8 cellular contexts compared by ENCODE assay signal in genomic region chr1:113948151-113948550, GRCh38. TPM values are rescaled to one million over a fixed set of nuclear protein-coding genes. Genes with fewer than 3 reads are reported as not detected.
DNase-seq lines count a peak whose midpoint lies in the region; ATAC-seq and TF ChIP-seq lines count a peak whose summit lies in the region.
"Not testable (repeated sequence)": the region's sequence is repeated elsewhere in the genome, so short reads cannot be mapped to it uniquely, and the experiment has no call there.

No MANE protein-coding gene starts in this region.

- H3K9me3 ChIP-seq in Karpas-422 (ENCODE audit: low read length); esophagus muscularis mucosa; tibial artery: not testable (repeated sequence)

- not testable (repeated sequence) for H3K27me3 ChIP-seq in Karpas-422 (ENCODE audit: low read length); esophagus muscularis mucosa; tibial artery

- not testable (repeated sequence) for H3K36me3 ChIP-seq in Karpas-422 (ENCODE audit: insufficient read depth, low read length); tibial artery
- peaks cover 0 to 10% (median 5%) of the 10 kb centered on the region in 4 donors for H3K36me3 ChIP-seq in esophagus muscularis mucosa

- TF ChIP-seq EP300 in esophagus muscularis mucosa (IDR thresholded peaks at IDR 0.05) = not testable (repeated sequence)

- not testable (repeated sequence) for DNase-seq in CD14-positive monocyte (ENCODE audit: low spot score); Karpas-422; activated CD4-positive, alpha-beta T cell treated with anti-CD3 and anti-CD28 coated beads for 36 hours; esophagus muscularis mucosa (ENCODE audit: extremely low spot score); memory B cell (ENCODE audit: low spot score in 2 of 2); sciatic nerve (ENCODE audit: low spot score); tibial artery

- intact Hi-C loops in CD14-positive monocyte (cut with micrococcal nuclease); sciatic nerve (cut with DNase I); tibial artery (cut with DNase I; ENCODE audit: low total_unique reads): not testable (repeated sequence)
- intact Hi-C loops in activated CD4-positive, alpha-beta T cell treated with anti-CD3 and anti-CD28 coated beads for 36 hours (cut with DNase I, micrococcal nuclease) = loop anchor here (5.0 to 10.0 kb wide), 4 partner anchors 46 to 813 kb away; partner anchors contain the start of genes AP4B1 (in 1 of the 2) and MAGI3 (in 1 of the 2)
- intact Hi-C loops in esophagus muscularis mucosa (cut with DNase I) = loop anchor here (5.0 to 10.0 kb wide), 2 partner anchors 46 to 113 kb away; partner anchors contain the start of gene AP4B1

- WGBS in esophagus muscularis mucosa = 75% methylated on average over 4 of the region's 4 CpGs

- not testable (repeated sequence) for H2AFZ ChIP-seq in Karpas-422 (ENCODE audit: low read length)

- not testable (repeated sequence) for H4K20me1 ChIP-seq in Karpas-422 (ENCODE audit: insufficient read depth, low read depth, low read length)

- not testable (repeated sequence) for H3K9me2 ChIP-seq in Karpas-422 (replicated peaks; ENCODE audit: insufficient read depth, low read length)

- CTCF ChIA-PET in activated CD4-positive, alpha-beta T cell treated with anti-CD3 and anti-CD28 coated beads for 36 hours (lab: Charles Lee) = interaction anchor here (0.5 to 10.4 kb wide), 12 partner anchors 9 to 701 kb away, joined by 3 to 155 read pairs (median 4); partner anchors contain the start of genes AP4B1 and HIPK1

- H3K4me2 ChIP-seq in Karpas-422 (ENCODE audit: low read depth, low read length, poor library complexity, severe bottlenecking) = not testable (repeated sequence)

- H3K27ac ChIP-seq in Karpas-422 (ENCODE audit: low read length) (peak overlapping the region; percentile 57; the same call in 1 of the 2 replicates), esophagus muscularis mucosa (replicated peaks in 1 of 4) (peak overlapping the region; percentile 35 to 59 (median 58)), tibial artery (peak overlapping the region; percentile 40 to 50)

- H3K4me1 ChIP-seq in Karpas-422 (ENCODE audit: low read length) (peaks cover 29% of the 10 kb centered on the region), esophagus muscularis mucosa (peaks cover 27 to 73% (median 64%) of the 10 kb centered on the region in 4 donors), tibial artery (peaks cover 0 to 58% (median 28%) of the 10 kb centered on the region in 4 donors)

- H3K4me1 Mint-ChIP-seq in CD14-positive monocyte (peaks cover 65% of the 10 kb centered on the region), memory B cell (peaks cover 22% of the 10 kb centered on the region)
- peaks cover 75% of the 10 kb centered on the region for H3K4me1 Mint-ChIP-seq in activated CD4-positive, alpha-beta T cell treated with anti-CD3 and anti-CD28 coated beads for 36 hours
- H3K4me1 Mint-ChIP-seq in activated naive CD4-positive, alpha-beta T cell treated with anti-CD3 and anti-CD28 coated beads, Interleukin-2, amount 50 U/mL, for 24 hours = peaks cover 85% of the 10 kb centered on the region

- not testable (repeated sequence) for H3K27me3 Mint-ChIP-seq in CD14-positive monocyte (ENCODE audit: low read depth in 3 of 3); activated CD4-positive, alpha-beta T cell treated with anti-CD3 and anti-CD28 coated beads for 36 hours; activated naive CD4-positive, alpha-beta T cell treated with anti-CD3 and anti-CD28 coated beads, Interleukin-2, amount 50 U/mL, for 24 hours; memory B cell

- H3K36me3 Mint-ChIP-seq in CD14-positive monocyte (peaks cover 19 to 48% of the 10 kb centered on the region in 2 donors), memory B cell (peaks cover 19% of the 10 kb centered on the region)
- peaks cover 28% of the 10 kb centered on the region for H3K36me3 Mint-ChIP-seq in activated CD4-positive, alpha-beta T cell treated with anti-CD3 and anti-CD28 coated beads for 36 hours (ENCODE audit: low read depth)
- peaks cover 12% of the 10 kb centered on the region for H3K36me3 Mint-ChIP-seq in activated naive CD4-positive, alpha-beta T cell treated with anti-CD3 and anti-CD28 coated beads, Interleukin-2, amount 50 U/mL, for 24 hours

- peaks cover 94% of the 10 kb centered on the region for H3K79me2 ChIP-seq in Karpas-422 (ENCODE audit: low read length)

- POLR2A ChIA-PET in activated CD4-positive, alpha-beta T cell treated with anti-CD3 and anti-CD28 coated beads for 36 hours (lab: Charles Lee) = not testable (repeated sequence)

- H3K9ac ChIP-seq in Karpas-422 (ENCODE audit: low read length) = not testable (repeated sequence)

- not testable (repeated sequence) for H3K4me3 Mint-ChIP-seq in CD14-positive monocyte, memory B cell
- peak overlapping the region; percentile 6 for H3K4me3 Mint-ChIP-seq in activated CD4-positive, alpha-beta T cell treated with anti-CD3 and anti-CD28 coated beads for 36 hours
- H3K4me3 Mint-ChIP-seq in activated naive CD4-positive, alpha-beta T cell treated with anti-CD3 and anti-CD28 coated beads, Interleukin-2, amount 50 U/mL, for 24 hours = peak overlapping the region; percentile 67

- not testable (repeated sequence) for TF ChIP-seq POLR2A in esophagus muscularis mucosa (IDR thresholded peaks at IDR 0.05; ENCODE audit: low read depth)

- ATAC-seq in activated CD4-positive, alpha-beta T cell treated with anti-CD3 and anti-CD28 coated beads for 36 hours; memory B cell (ENCODE audit: low read depth): not testable (repeated sequence)
- peak; percentile 11 for ATAC-seq in sciatic nerve

- peak overlapping the region in 6 of 7 donors; percentile 38 to 84 (median 70) for H3K27ac Mint-ChIP-seq in CD14-positive monocyte
- peak overlapping the region; percentile 79 for H3K27ac Mint-ChIP-seq in activated CD4-positive, alpha-beta T cell treated with anti-CD3 and anti-CD28 coated beads for 36 hours
- peak overlapping the region; percentile 90 for H3K27ac Mint-ChIP-seq in activated naive CD4-positive, alpha-beta T cell treated with anti-CD3 and anti-CD28 coated beads, Interleukin-2, amount 50 U/mL, for 24 hours
- H3K27ac Mint-ChIP-seq in memory B cell = peak overlapping the region; percentile 78

- H3K9me3 Mint-ChIP-seq in CD14-positive monocyte; activated CD4-positive, alpha-beta T cell treated with anti-CD3 and anti-CD28 coated beads for 36 hours (ENCODE audit: low read depth); activated naive CD4-positive, alpha-beta T cell treated with anti-CD3 and anti-CD28 coated beads, Interleukin-2, amount 50 U/mL, for 24 hours; memory B cell: not testable (repeated sequence)

- not testable (repeated sequence) for H3K4me3 ChIP-seq in Karpas-422 (ENCODE audit: low read length); esophagus muscularis mucosa; tibial artery

- not testable (repeated sequence) for TF ChIP-seq CTCF in CD14-positive monocyte (IDR thresholded peaks at IDR 0.05); esophagus muscularis mucosa (IDR thresholded peaks at IDR 0.05); tibial artery (IDR thresholded peaks at IDR 0.05)

RNA-seq across cellular contexts. Expression of gene HIPK1, which starts 19.0 kb away (rescaled TPM):
- 10 to 100 TPM; 10.1 to 14.8 TPM for polyA plus RNA-seq in CD14-positive monocyte
- total RNA-seq in Karpas-422 (2014; rRNA removed; shearing (Covaris generic); ENCODE audit: low replicate concordance) = 25.7 and 36.0 TPM in 2 replicates
- total RNA-seq in activated CD4-positive, alpha-beta T cell treated with anti-CD3 and anti-CD28 coated beads for 36 hours = 10 to 100 TPM; 42.2 to 50.3 TPM
- total RNA-seq in esophagus muscularis mucosa (10 to 100 TPM; 60.6 to 89.9 (median 76.5) TPM), sciatic nerve (91.2 TPM)

RNA-seq across cellular contexts. Expression of gene OLFML3, which starts 31.1 kb away (rescaled TPM):
- polyA plus RNA-seq in CD14-positive monocyte = under 1 TPM; 0.28 to 0.37 TPM
- 0.18 and 0.26 TPM in 2 replicates for total RNA-seq in Karpas-422 (2014; rRNA removed; shearing (Covaris generic); ENCODE audit: low replicate concordance)
- under 1 TPM in 1 of 2 experiments, not detected in 1; 0.11 TPM for total RNA-seq in activated CD4-positive, alpha-beta T cell treated with anti-CD3 and anti-CD28 coated beads for 36 hours
- total RNA-seq in esophagus muscularis mucosa (100 to 1,000 TPM in 1 of 4 donors, 10 to 100 TPM in 3; 57.7 to 109 (median 67.4) TPM), sciatic nerve (46.0 TPM)

RNA-seq across cellular contexts. Expression of gene DCLRE1B, which starts 43.0 kb away (rescaled TPM):
- polyA plus RNA-seq in CD14-positive monocyte = 1 to 10 TPM; 4.5 to 5.7 TPM
- 7.6 and 11.3 TPM in 2 replicates for total RNA-seq in Karpas-422 (2014; rRNA removed; shearing (Covaris generic); ENCODE audit: low replicate concordance)
- 10 to 100 TPM; 18.2 to 21.8 TPM for total RNA-seq in activated CD4-positive, alpha-beta T cell treated with anti-CD3 and anti-CD28 coated beads for 36 hours
- 1 to 10 TPM; 4.2 to 8.8 (median 5.5) TPM for total RNA-seq in esophagus muscularis mucosa
- total RNA-seq in sciatic nerve = 5.3 TPM

RNA-seq across cellular contexts. Expression of gene AP4B1, which starts 43.6 kb away (rescaled TPM):
- 1 to 10 TPM; 3.5 to 6.1 TPM for polyA plus RNA-seq in CD14-positive monocyte
- total RNA-seq in Karpas-422 (2014; rRNA removed; shearing (Covaris generic); ENCODE audit: low replicate concordance) = 35.3 and 64.0 TPM in 2 replicates
- total RNA-seq in activated CD4-positive, alpha-beta T cell treated with anti-CD3 and anti-CD28 coated beads for 36 hours = 10 to 100 TPM; 27.7 to 39.2 TPM
- total RNA-seq in esophagus muscularis mucosa (10 to 100 TPM in 1 of 4 donors, 1 to 10 TPM in 3; 5.9 to 13.7 (median 6.0) TPM), sciatic nerve (21.2 TPM)

Comparison
In these comparisons a context has a peak if more than half of its experiments do, and no peak if none do; other contexts are left out.
1. RNA of gene OLFML3, which starts 31.1 kb away (total RNA-seq): 57.7 to 109 TPM in esophagus muscularis mucosa and 46.0 TPM in sciatic nerve (single experiment); 0.18 to 0.26 TPM in Karpas-422 and 0.11 TPM in activated CD4-positive, alpha-beta T cell treated with anti-CD3 and anti-CD28 coated beads for 36 hours; every median in the first group is over 10 times any median in the second.
2. Peak in every context shown above with its lines, with median percentiles within 50 percentile points of each other: H3K27ac Mint-ChIP-seq and H3K27ac ChIP-seq.